In the genomic region with DNA sequence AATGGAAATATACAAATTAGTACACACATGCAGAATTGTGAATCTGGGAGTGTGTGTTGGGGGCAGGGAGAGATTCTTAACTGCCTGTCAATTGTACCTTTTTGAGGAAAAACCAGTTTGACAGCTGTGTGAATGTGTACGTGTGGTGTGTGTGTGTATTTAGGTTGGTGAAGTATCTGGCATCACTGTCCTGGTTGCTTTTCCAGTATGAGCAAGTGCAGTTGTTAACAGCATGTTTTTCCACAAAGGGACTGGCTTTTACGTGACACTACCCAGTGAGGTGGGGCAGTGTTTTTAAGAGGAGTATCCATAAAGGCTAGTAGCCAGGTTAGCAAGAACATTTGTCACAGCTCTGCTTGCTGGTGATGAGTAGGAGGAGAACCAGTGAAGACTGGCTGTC, we compare ENCODE assay signal across 15 cellular contexts. TPM values are rescaled to one million over a fixed set of nuclear protein-coding genes. Genes with fewer than 3 reads are reported as not detected.
A peak's percentile ranks its signal among the peaks of the same experiment; 100 is the strongest.
DNase-seq lines count a peak whose midpoint lies in the region; ATAC-seq, FAIRE-seq and TF ChIP-seq lines count a peak whose summit lies in the region.
"Had no signal": no experiment of that assay in that cellular context is flagged by ENCODE, and none has a peak within 500 bp of the region (broad histone marks: within the 10 kb centered on the region; RNA-seq: fewer than 3 reads in every experiment).

No MANE protein-coding gene starts in this region.

- H3K27me3 ChIP-seq in brain microvascular endothelial cell (replicated peaks) = no peaks in the 10 kb centered on the region

- peaks cover 2% of the 10 kb centered on the region for H3K4me1 ChIP-seq in mucosa of descending colon (ENCODE audit: low read depth)

- no peaks in the 10 kb centered on the region for H3K9me3 ChIP-seq in mucosa of descending colon
- H3K9me3 ChIP-seq: left ventricle myocardium inferior had no signal

- in situ Hi-C loops in brain microvascular endothelial cell (cut with HindIII; ENCODE audit: low pct_ligation_motif_present, low sequenced_read_pairs) = no loop called here

- H3K4me3 ChIP-seq in epithelial cell of esophagus (ENCODE audit: low read length) (no peak overlapping the region), mucosa of descending colon (no peak overlapping the region), brain microvascular endothelial cell (ENCODE audit: low read depth, low read length) (no peak overlapping the region)
- H3K4me3 ChIP-seq: GM23338, left ventricle myocardium inferior had no signal

- intact Hi-C loops in mucosa of descending colon (cut with DNase I, micrococcal nuclease) = no loop called here

- DNase-seq in DMS53 treated with DMSO at 0.1 percent for 48 hours (lab: John Stamatoyannopoulos, UW; ENCODE audit: unreplicated experiment) (peak; percentile 77), NCI-H2029 (lab: John Stamatoyannopoulos, UW) (peak; percentile 91), epithelial cell of esophagus (ENCODE audit: low read depth) (peak; percentile 86), mucosa of descending colon (peak in 1 of 3 donors; percentile 33), RCC 7860 (ENCODE audit: low spot score) (no peak), brain microvascular endothelial cell (no peak)
- DNase-seq: activated CD4-positive, alpha-beta T cell treated with anti-CD3 and anti-CD28 coated beads for 48 hours; CD8-positive, alpha-beta memory T cell; EL; Karpas-422; left ventricle myocardium inferior; NCI-H1105; stimulated activated CD8-positive, alpha-beta memory T cell treated with anti-CD3 and anti-CD28 coated beads, Interleukin-4, amount 100 ng/mL, for 48 hours had no signal

- ATAC-seq in mucosa of descending colon (peak; percentile 85), HG03460 (IDR thresholded peaks at IDR 0.05; ENCODE audit: unreplicated experiment) (no peak)
- ATAC-seq: GM23338 had no signal

- H3K36me3 ChIP-seq in mucosa of descending colon (ENCODE audit: low read depth) = no peaks in the 10 kb centered on the region
- no peaks in the 10 kb centered on the region for H3K36me3 ChIP-seq in brain microvascular endothelial cell (replicated peaks)
- H3K36me3 ChIP-seq: left ventricle myocardium inferior had no signal

- H3K27ac ChIP-seq in brain microvascular endothelial cell = no peak overlapping the region
- H3K27ac ChIP-seq: left ventricle myocardium inferior had no signal

- TF ChIP-seq CTCF in epithelial cell of esophagus (IDR thresholded peaks at IDR 0.05; ENCODE audit: insufficient read depth, low read depth, low read length, missing control alignments) (no peak), mucosa of descending colon (IDR thresholded peaks at IDR 0.05) (no peak), brain microvascular endothelial cell (IDR thresholded peaks at IDR 0.05; ENCODE audit: low read depth, low read length, missing control alignments) (no peak)

- FAIRE-seq in RCC 7860 (lab: Jason Lieb, UNC) = no peak

RNA-seq across cellular contexts. Expression of gene DAAM1, which starts 56.1 kb away (rescaled TPM):
- 10 to 100 TPM; 41.0 to 85.4 (median 49.6) TPM for total RNA-seq in mucosa of descending colon

Comparison
In these comparisons a context has a peak if more than half of its experiments do, and no peak if none do; other contexts are left out.
1. DNase-seq: peak in DMS53 treated with DMSO at 0.1 percent for 48 hours (single experiment), NCI-H2029 (single experiment) and epithelial cell of esophagus (single experiment); none in RCC 7860 (single experiment) and brain microvascular endothelial cell (single experiment).